Comparison of ENCODE assay signal across 10 cellular contexts in genomic region chr1:171645553-171646336, GRCh38. TPM values are rescaled to one million over a fixed set of nuclear protein-coding genes. Genes with fewer than 3 reads are reported as not detected.
DNase-seq lines count a peak whose midpoint lies in the region; ATAC-seq and TF ChIP-seq lines count a peak whose summit lies in the region.
"Had no signal": no experiment of that assay in that cellular context is flagged by ENCODE, and none has a peak within 500 bp of the region (broad histone marks: within the 10 kb centered on the region; RNA-seq: fewer than 3 reads in every experiment).

No MANE protein-coding gene starts in this region.

- CTCF ChIA-PET in MCF 10A (lab: Yijun Ruan, JAX), result interaction anchor here (0.6 to 4.3 kb wide), 33 partner anchors 9 to 865 kb away, joined by 3 to 72 read pairs (median 4); partner anchors contain the start of gene VAMP4

- no peaks in the 10 kb centered on the region for H3K27me3 ChIP-seq in breast epithelium
- H3K27me3 ChIP-seq in esophagus muscularis mucosa, result no peaks in the 10 kb centered on the region
- H3K27me3 ChIP-seq: cardiac muscle cell had no signal

- H3K4me3 ChIP-seq in breast epithelium (no peak overlapping the region), esophagus muscularis mucosa (peak overlapping the region; percentile 10 to 17 (median 12))
- H3K4me3 ChIP-seq: cardiac muscle cell had no signal

- TF ChIP-seq POLR2A in breast epithelium (IDR thresholded peaks at IDR 0.05) (no peak), esophagus muscularis mucosa (IDR thresholded peaks at IDR 0.05; ENCODE audit: low read depth) (no peak)

- H3K36me3 ChIP-seq in breast epithelium, result no peaks in the 10 kb centered on the region
- H3K36me3 ChIP-seq in esophagus muscularis mucosa, result no peaks in the 10 kb centered on the region
- H3K36me3 ChIP-seq: cardiac muscle cell had no signal

- no peaks in the 10 kb centered on the region for H3K27me3 Mint-ChIP-seq in MCF 10A (ENCODE audit: insufficient read depth, unreplicated experiment)

- peaks cover 3 to 11% of the 10 kb centered on the region in 2 donors for H3K4me1 ChIP-seq in breast epithelium
- H3K4me1 ChIP-seq in esophagus muscularis mucosa, result peaks cover 17 to 54% (median 38%) of the 10 kb centered on the region in 4 donors

- H3K9me3 ChIP-seq in breast epithelium (no peaks in the 10 kb centered on the region), esophagus muscularis mucosa (no peaks in the 10 kb centered on the region)

- TF ChIP-seq CTCF in breast epithelium (IDR thresholded peaks at IDR 0.05), result no peak
- TF ChIP-seq CTCF in MCF 10A (IDR thresholded peaks at IDR 0.05; ENCODE audit: unreplicated experiment), result no peak
- no peak for TF ChIP-seq CTCF in esophagus muscularis mucosa (IDR thresholded peaks at IDR 0.05)

- POLR2A ChIA-PET in MCF 10A (lab: Yijun Ruan, JAX), result interaction anchor here (0.7 to 1.8 kb wide), 4 partner anchors 9 to 136 kb away, joined by 3 to 6 read pairs (median 4); partner anchors contain the start of gene METTL13

- intact Hi-C loops in breast epithelium (cut with DNase I; ENCODE audit: low total_unique reads), result no loop called here
- intact Hi-C loops in MCF 10A (cut with micrococcal nuclease), result loop anchor here (1.0 to 10.0 kb wide), 4 partner anchors 71 to 340 kb away; partner anchors contain the start of gene VAMP4
- intact Hi-C loops in esophagus muscularis mucosa (cut with DNase I), result loop anchor here (2.0 kb wide), 2 partner anchors 71 to 135 kb away; partner anchors contain the start of gene METTL13

- TF ChIP-seq EP300 in esophagus muscularis mucosa (IDR thresholded peaks at IDR 0.05), result no peak

- no peaks in the 10 kb centered on the region for H3K9me3 Mint-ChIP-seq in MCF 10A (ENCODE audit: unreplicated experiment)

- no peaks in the 10 kb centered on the region for H3K4me1 Mint-ChIP-seq in MCF 10A (ENCODE audit: insufficient read depth, unreplicated experiment)

- no peak overlapping the region for H3K27ac Mint-ChIP-seq in MCF 10A (ENCODE audit: low read depth, unreplicated experiment)

- no peak for ATAC-seq in HG02981 (IDR thresholded peaks at IDR 0.05; ENCODE audit: unreplicated experiment)

- 33% methylated on average over 7 of the region's 8 CpGs for WGBS in esophagus muscularis mucosa

- no TSS peak for BruUV-seq in MCF 10A (replicated peaks; lab: Mats Ljungman, UMichigan)

- H3K27ac ChIP-seq in breast epithelium (peak overlapping the region; percentile 36 to 82), esophagus muscularis mucosa (replicated peaks in 1 of 4) (peak overlapping the region; percentile 81 to 89 (median 84))
- H3K27ac ChIP-seq: cardiac muscle cell had no signal

- peak in 1 of 2 donors; percentile 22 for DNase-seq in breast epithelium (ENCODE audit: low spot score in 2 of 2)
- no peak for DNase-seq in MCF 10A (ENCODE audit: unreplicated experiment)
- peak; percentile 93 for DNase-seq in esophagus muscularis mucosa (ENCODE audit: extremely low spot score)
- peak; percentile 54 for DNase-seq in midbrain (lab: John Stamatoyannopoulos, UW)
- no peak for DNase-seq in A172 (ENCODE audit: low spot score)
- DNase-seq in mesenteric fat pad (ENCODE audit: low spot score), result no peak
- no peak for DNase-seq in activated gamma-delta T cell (lab: John Stamatoyannopoulos, UW)

- H3K36me3 Mint-ChIP-seq in MCF 10A (ENCODE audit: insufficient read depth, unreplicated experiment), result no peaks in the 10 kb centered on the region

- H3K4me3 Mint-ChIP-seq in MCF 10A (ENCODE audit: unreplicated experiment), result no peak overlapping the region

RNA-seq across cellular contexts. Expression of gene MYOC, which starts 6.7 kb away (rescaled TPM):
- 10 to 100 TPM in 1 of 3 donors, 1 to 10 TPM in 2; 2.0 to 18.7 (median 4.9) TPM for total RNA-seq in breast epithelium
- total RNA-seq in MCF 10A (2022), result not detected in 2 replicates
- total RNA-seq in esophagus muscularis mucosa, result 100 to 1,000 TPM in 3 of 4 donors, 10 to 100 TPM in 1; 87.6 to 179 (median 125) TPM
- total RNA-seq in A172 (2014; rRNA removed; shearing (Covaris generic)), result not detected in 2 replicates
- 6.3 TPM for total RNA-seq in mesenteric fat pad
- total RNA-seq: A673 had no signal

RNA-seq across cellular contexts. Expression of gene MYOCOS, which starts 23.7 kb away (rescaled TPM):
- not detected for total RNA-seq in breast epithelium
- total RNA-seq in MCF 10A (2022), result 0.23 and 0.25 TPM in 2 replicates
- not detected for total RNA-seq in esophagus muscularis mucosa
- not detected in 2 replicates for total RNA-seq in A172 (2014; rRNA removed; shearing (Covaris generic))
- total RNA-seq in mesenteric fat pad, result not detected
- total RNA-seq: cardiac muscle cell had no signal

Comparison
In these comparisons a context has a peak if more than half of its experiments do, and no peak if none do; other contexts are left out.
1. DNase-seq: peak in esophagus muscularis mucosa (single experiment) and midbrain (single experiment); none in MCF 10A (single experiment), A172 (single experiment), mesenteric fat pad (single experiment) and activated gamma-delta T cell (single experiment).
2. H3K4me3 ChIP-seq: peak in esophagus muscularis mucosa (4 of 4); none in breast epithelium (0 of 3).
3. RNA of gene MYOC, which starts 6.7 kb away (total RNA-seq): 87.6 to 179 TPM in esophagus muscularis mucosa; 6.3 TPM in mesenteric fat pad (single experiment), 2.0 to 18.7 TPM in breast epithelium, not detected in MCF 10A and not detected in A172; every median in the first group is over 4 times any median in the second.